Comparison of ENCODE assay signal across 26 cellular contexts in the genomic region with DNA sequence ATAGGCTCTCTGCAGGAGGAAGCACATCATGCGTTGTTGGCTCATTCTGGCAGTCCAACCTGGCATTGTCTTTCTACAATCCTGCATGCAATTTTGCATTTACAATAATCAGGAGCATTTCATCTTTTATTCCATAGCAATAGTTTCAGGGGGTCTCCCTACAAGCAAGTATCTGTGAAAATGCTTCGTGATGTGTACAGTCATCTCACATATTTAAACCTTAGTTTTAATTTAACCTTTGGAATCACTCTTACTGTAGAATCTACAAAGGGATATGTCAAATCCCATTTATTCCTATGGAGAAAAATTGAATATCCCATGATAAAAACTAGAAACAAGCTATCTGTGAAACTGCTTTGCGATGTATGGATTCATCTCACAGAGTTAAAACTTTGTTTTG.
"Had no signal": no experiment of that assay in that cellular context is flagged by ENCODE, and none has a peak within 500 bp of the region (broad histone marks: within the 10 kb centered on the region; RNA-seq: fewer than 3 reads in every experiment).

No MANE protein-coding gene starts in this region.

- H3K27ac ChIP-seq: adrenal gland, body of pancreas, breast epithelium, SJCRH30, SK-N-MC, WERI-Rb-1 had no signal

- H3K4me3 ChIP-seq: adrenal gland, body of pancreas, breast epithelium, SJCRH30, SK-N-MC had no signal

- H3K27me3 Mint-ChIP-seq: activated CD4-positive, alpha-beta T cell treated with anti-CD3 and anti-CD28 coated beads, Interleukin-2, amount 10 ng/mL, durations not matched to agents 24 days and 14 days; activated CD8-positive, alpha-beta T cell treated with anti-CD3 and anti-CD28 coated beads for 36 hours; activated naive CD8-positive, alpha-beta T cell treated with anti-CD3 and anti-CD28 coated beads, Interleukin-2, amount 10 ng/mL, durations not matched to agents 7 days and 5 days; activated T-helper 17 cell treated with anti-CD3 and anti-CD28 coated beads, Interleukin-2, amount 50 U/mL, for 72 hours had no signal

- H3K36me3 ChIP-seq: adrenal gland, breast epithelium, SJCRH30, WERI-Rb-1 had no signal

- H3K4me1 ChIP-seq: adrenal gland, body of pancreas, breast epithelium, SJCRH30 had no signal

- H3K27ac Mint-ChIP-seq: activated CD4-positive, alpha-beta T cell treated with anti-CD3 and anti-CD28 coated beads, Interleukin-2, amount 10 ng/mL, durations not matched to agents 24 days and 14 days; activated CD8-positive, alpha-beta T cell treated with anti-CD3 and anti-CD28 coated beads for 36 hours; activated naive CD8-positive, alpha-beta T cell treated with anti-CD3 and anti-CD28 coated beads, Interleukin-2, amount 10 ng/mL, durations not matched to agents 7 days and 5 days; activated T-helper 17 cell treated with anti-CD3 and anti-CD28 coated beads, Interleukin-2, amount 50 U/mL, for 72 hours had no signal

- DNase-seq: activated CD4-positive, alpha-beta T cell treated with anti-CD3 and anti-CD28 coated beads, Interleukin-2, amount 10 ng/mL, durations not matched to agents 24 days and 14 days; activated CD4-positive, alpha-beta T cell treated with anti-CD3 and anti-CD28 coated beads, Interleukin-2, amount 50 U/mL, for 4 hours; activated CD8-positive, alpha-beta T cell treated with anti-CD3 and anti-CD28 coated beads for 36 hours; activated effector memory CD4-positive, alpha-beta T cell treated with anti-CD3 and anti-CD28 coated beads, Interleukin-2, amount 50 U/mL, for 16 hours; activated naive CD4-positive, alpha-beta T cell; activated naive CD4-positive, alpha-beta T cell treated with anti-CD3 and anti-CD28 coated beads, Interleukin-2, amount 50 U/mL, for 16 hours; activated naive CD8-positive, alpha-beta T cell treated with anti-CD3 and anti-CD28 coated beads, Interleukin-2, amount 10 ng/mL, durations not matched to agents 7 days and 5 days; activated T-cell treated with anti-CD3 and anti-CD28 coated beads, Interleukin-2, amount 50 U/mL, for 1 hour; activated T-cell treated with anti-CD3 and anti-CD28 coated beads, Interleukin-2, amount 50 U/mL, for 72 hours; adrenal gland; body of pancreas; NCI-H1048; NCI-H1105 treated with DMSO at 0.1 percent for 48 hours; NCI-H1436; NCI-H1694 treated with DMSO at 0.1 percent for 48 hours; NCI-H2029; NCI-H345; NCI-H524 treated with DMSO at 0.1 percent for 48 hours; SHP77; SJCRH30; T1000; WERI-Rb-1 had no signal

- ATAC-seq: activated CD8-positive, alpha-beta T cell treated with anti-CD3 and anti-CD28 coated beads for 36 hours; activated T-cell treated with anti-CD3 and anti-CD28 coated beads, Interleukin-2, amount 50 U/mL, for 72 hours; activated T-helper 17 cell treated with anti-CD3 and anti-CD28 coated beads, Interleukin-2, amount 50 U/mL, for 72 hours; body of pancreas; Panc1 had no signal

- H3K4me1 Mint-ChIP-seq: activated CD4-positive, alpha-beta T cell treated with anti-CD3 and anti-CD28 coated beads, Interleukin-2, amount 10 ng/mL, durations not matched to agents 24 days and 14 days; activated naive CD8-positive, alpha-beta T cell treated with anti-CD3 and anti-CD28 coated beads, Interleukin-2, amount 10 ng/mL, durations not matched to agents 7 days and 5 days; activated T-helper 17 cell treated with anti-CD3 and anti-CD28 coated beads, Interleukin-2, amount 50 U/mL, for 72 hours had no signal

- H3K9me3 ChIP-seq: body of pancreas had no signal

- H3K4me3 Mint-ChIP-seq: activated CD4-positive, alpha-beta T cell treated with anti-CD3 and anti-CD28 coated beads, Interleukin-2, amount 10 ng/mL, durations not matched to agents 24 days and 14 days; activated CD8-positive, alpha-beta T cell treated with anti-CD3 and anti-CD28 coated beads for 36 hours; activated naive CD8-positive, alpha-beta T cell treated with anti-CD3 and anti-CD28 coated beads, Interleukin-2, amount 10 ng/mL, durations not matched to agents 7 days and 5 days; activated T-cell treated with anti-CD3 and anti-CD28 coated beads, Interleukin-2, amount 50 U/mL, for 72 hours; activated T-helper 17 cell treated with anti-CD3 and anti-CD28 coated beads, Interleukin-2, amount 50 U/mL, for 72 hours had no signal
